11 cellular contexts compared by ENCODE assay signal in the genomic region with DNA sequence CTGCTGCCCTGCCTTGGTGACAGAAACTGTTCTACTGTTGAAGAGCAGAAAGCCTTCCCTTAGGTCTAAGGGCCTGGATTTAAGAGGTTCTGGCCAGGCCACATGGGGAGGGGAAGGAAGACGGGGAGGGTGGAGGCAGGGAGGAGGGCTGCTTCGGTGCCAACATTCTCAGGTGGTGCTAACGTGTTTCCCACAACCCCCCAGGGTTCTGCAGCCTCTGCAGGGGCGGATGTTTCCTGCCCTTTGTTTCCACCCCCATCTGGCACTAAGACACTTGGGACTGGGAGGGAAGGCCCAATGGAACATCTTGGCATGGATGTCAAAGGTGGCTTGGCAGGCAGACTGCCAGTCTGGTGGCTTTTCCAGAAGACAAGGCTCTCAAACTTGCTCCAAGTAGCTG. TPM values are rescaled to one million over a fixed set of nuclear protein-coding genes. Genes with fewer than 3 reads are reported as not detected.
DNase-seq lines count a peak whose midpoint lies in the region; ATAC-seq and TF ChIP-seq lines count a peak whose summit lies in the region.
"Had no signal": no experiment of that assay in that cellular context is flagged by ENCODE, and none has a peak within 500 bp of the region (broad histone marks: within the 10 kb centered on the region; RNA-seq: fewer than 3 reads in every experiment).

No MANE protein-coding gene starts in this region.

- H3K4me3 ChIP-seq in heart right ventricle (no peak overlapping the region), skeletal muscle satellite cell (ENCODE audit: low read length) (no peak overlapping the region), BE2C (ENCODE audit: low read depth, low read length) (no peak overlapping the region)
- H3K4me3 ChIP-seq: pancreas had no signal

- H3K36me3 Mint-ChIP-seq in activated CD8-positive, alpha-beta T cell treated with anti-CD3 and anti-CD28 coated beads for 36 hours (ENCODE audit: low read depth), result peaks cover 76% of the 10 kb centered on the region

- no peak overlapping the region for H3K4me2 ChIP-seq in skeletal muscle satellite cell (ENCODE audit: low read length)

- WGBS in heart right ventricle, 2 donors, result 36 to 61% methylated on average over 4 of the region's 4 CpGs

- H3K4me3 Mint-ChIP-seq in activated CD8-positive, alpha-beta T cell treated with anti-CD3 and anti-CD28 coated beads for 36 hours, result peak overlapping the region; percentile 66

- in situ Hi-C loops in G401 (cut with HindIII; ENCODE audit: low sequenced_read_pairs) (loop anchor here (5.0 kb wide), 1 partner anchor 100 kb away; no protein-coding TSS in a partner anchor), ACHN (cut with HindIII; ENCODE audit: low pct_ligation_motif_present, low pct_unique_long_range_greater_than_20kb, low sequenced_read_pairs) (no loop called here)

- no peaks in the 10 kb centered on the region for H3K27me3 ChIP-seq in heart right ventricle
- no peaks in the 10 kb centered on the region for H3K27me3 ChIP-seq in skeletal muscle satellite cell (ENCODE audit: control insufficient read depth, insufficient read depth, low read length)
- H3K27me3 ChIP-seq in BE2C, result no peaks in the 10 kb centered on the region
- H3K27me3 ChIP-seq: pancreas had no signal

- H3K4me1 ChIP-seq in heart right ventricle (peaks cover 42 to 98% (median 87%) of the 10 kb centered on the region in 9 donors), skeletal muscle satellite cell (ENCODE audit: control insufficient read depth, insufficient read depth, low read length) (peaks cover 72% of the 10 kb centered on the region), BE2C (peaks cover 5% of the 10 kb centered on the region)

- H3K27me3 Mint-ChIP-seq in activated CD8-positive, alpha-beta T cell treated with anti-CD3 and anti-CD28 coated beads for 36 hours, result no peaks in the 10 kb centered on the region

- peaks cover 48% of the 10 kb centered on the region for H3K4me1 Mint-ChIP-seq in activated CD8-positive, alpha-beta T cell treated with anti-CD3 and anti-CD28 coated beads for 36 hours (ENCODE audit: low read depth)

- peak; percentile 64 for DNase-seq in GM03348 (ENCODE audit: low spot score)
- no peak for DNase-seq in activated CD8-positive, alpha-beta T cell treated with anti-CD3 and anti-CD28 coated beads for 36 hours
- DNase-seq in heart right ventricle, result peak in 1 of 2 donors; percentile 55
- DNase-seq in kidney glomerular epithelial cell (lab: John Stamatoyannopoulos, UW), result no peak
- DNase-seq in G401 (ENCODE audit: low spot score), result no peak
- DNase-seq in ACHN, result no peak
- DNase-seq in BE2C, result no peak
- DNase-seq: activated naive CD4-positive, alpha-beta T cell treated with anti-CD3 and anti-CD28 coated beads, Interleukin-2, amount 50 U/mL, for 16 hours; glutamatergic neuron; pancreas had no signal

- H3K9me3 ChIP-seq in heart right ventricle (no peaks in the 10 kb centered on the region), skeletal muscle satellite cell (replicated peaks; ENCODE audit: low read length) (no peaks in the 10 kb centered on the region), BE2C (no peaks in the 10 kb centered on the region)
- H3K9me3 ChIP-seq: pancreas had no signal

- H3K9me3 Mint-ChIP-seq in activated CD8-positive, alpha-beta T cell treated with anti-CD3 and anti-CD28 coated beads for 36 hours, result no peaks in the 10 kb centered on the region

- peak overlapping the region; percentile 59 to 97 (median 89) for H3K27ac ChIP-seq in heart right ventricle

- CTCF ChIA-PET in activated CD8-positive, alpha-beta T cell treated with anti-CD3 and anti-CD28 coated beads for 36 hours (lab: Charles Lee), result interaction anchor here (0.9 to 10.3 kb wide), 4 partner anchors 11 to 202 kb away, joined by 3 to 121 read pairs (median 10); a partner anchor contains a TSS

- peak overlapping the region; percentile 43 for H3K9ac ChIP-seq in skeletal muscle satellite cell (ENCODE audit: low read depth, low read length)

- ATAC-seq in activated CD8-positive, alpha-beta T cell treated with anti-CD3 and anti-CD28 coated beads for 36 hours, result no peak
- ATAC-seq in heart right ventricle, result peak in 5 of 8 donors; percentile 8 to 49 (median 15)
- ATAC-seq: pancreas had no signal

- POLR2A ChIA-PET in activated CD8-positive, alpha-beta T cell treated with anti-CD3 and anti-CD28 coated beads for 36 hours (lab: Charles Lee), result interaction anchor here (1.4 to 5.4 kb wide), 3 partner anchors 11 to 23 kb away, joined by 5 to 46 read pairs (median 11); a partner anchor contains a TSS

- intact Hi-C loops in activated CD8-positive, alpha-beta T cell treated with anti-CD3 and anti-CD28 coated beads for 36 hours (cut with micrococcal nuclease), result no loop called here
- intact Hi-C loops in heart right ventricle (cut with DNase I), result loop anchor here in 2 of 10 donors (5.0 to 10.0 kb wide), 3 partner anchors 107 to 337 kb away; a partner anchor contains a TSS

- H3K36me3 ChIP-seq in heart right ventricle (peaks cover 0 to 79% (median 9%) of the 10 kb centered on the region in 9 donors), skeletal muscle satellite cell (ENCODE audit: insufficient read depth, low read length) (peaks cover 29% of the 10 kb centered on the region), BE2C (no peaks in the 10 kb centered on the region; the same call in 1 of the 2 replicates)

- no peak for TF ChIP-seq CTCF in activated CD8-positive, alpha-beta T cell treated with anti-CD3 and anti-CD28 coated beads for 36 hours (IDR thresholded peaks at IDR 0.05)
- TF ChIP-seq CTCF in heart right ventricle (IDR thresholded peaks at IDR 0.05), result no peak
- no peak for TF ChIP-seq CTCF in BE2C (IDR thresholded peaks at IDR 0.05; ENCODE audit: low read depth, low read length)

- H3K27ac Mint-ChIP-seq in activated CD8-positive, alpha-beta T cell treated with anti-CD3 and anti-CD28 coated beads for 36 hours, result no peak overlapping the region

RNA-seq across cellular contexts. Expression of a gene that starts 12.7 kb away (rescaled TPM):
- total RNA-seq in activated CD8-positive, alpha-beta T cell treated with anti-CD3 and anti-CD28 coated beads for 36 hours, result 10 to 100 TPM; 35.1 TPM
- 10 to 100 TPM in 7 of 10 donors, 1 to 10 TPM in 3; 3.5 to 37.5 (median 12.1) TPM for total RNA-seq in heart right ventricle
- 10 to 100 TPM in 1 of 2 donors, 1 to 10 TPM in 1; 8.3 to 14.3 TPM for polyA plus RNA-seq in heart right ventricle
- 16.2 and 29.9 TPM in 2 replicates for total RNA-seq in skeletal muscle satellite cell (2012; rRNA removed)
- 20.2 and 37.8 TPM in 2 replicates for total RNA-seq in G401 (2014; rRNA removed; shearing (Covaris generic))
- polyA plus RNA-seq in BE2C (2012; ENCODE audit: insufficient read depth, insufficient read length, low read depth), result 1.3 TPM

RNA-seq across cellular contexts. Expression of a gene that starts 25.7 kb away (rescaled TPM):
- total RNA-seq in activated CD8-positive, alpha-beta T cell treated with anti-CD3 and anti-CD28 coated beads for 36 hours, result 10 to 100 TPM; 28.0 to 28.5 TPM
- total RNA-seq in heart right ventricle, result 10 to 100 TPM; 15.3 to 25.4 (median 17.6) TPM
- 10 to 100 TPM; 43.3 to 47.5 TPM for polyA plus RNA-seq in heart right ventricle
- 57.8 and 60.9 TPM in 2 replicates for total RNA-seq in skeletal muscle satellite cell (2012; rRNA removed)
- 48.0 and 63.1 TPM in 2 replicates for total RNA-seq in G401 (2014; rRNA removed; shearing (Covaris generic))
- polyA plus RNA-seq in BE2C (2012; ENCODE audit: insufficient read depth, insufficient read length, low read depth), result 45.7 TPM

RNA-seq across cellular contexts. Expression of a gene that starts 37.6 kb away (rescaled TPM):
- total RNA-seq in activated CD8-positive, alpha-beta T cell treated with anti-CD3 and anti-CD28 coated beads for 36 hours, result 10 to 100 TPM; 27.8 to 32.5 TPM
- 10 to 100 TPM; 22.8 to 40.0 (median 25.9) TPM for total RNA-seq in heart right ventricle
- 10 to 100 TPM; 19.0 to 28.9 TPM for polyA plus RNA-seq in heart right ventricle
- 22.9 and 30.4 TPM in 2 replicates for total RNA-seq in skeletal muscle satellite cell (2012; rRNA removed)
- 48.8 and 56.7 TPM in 2 replicates for total RNA-seq in G401 (2014; rRNA removed; shearing (Covaris generic))
- polyA plus RNA-seq in BE2C (2012; ENCODE audit: insufficient read depth, insufficient read length, low read depth), result 130 TPM

RNA-seq across cellular contexts. Expression of a gene that starts 42.4 kb away (rescaled TPM):
- under 1 TPM; 0.27 to 0.49 TPM for total RNA-seq in activated CD8-positive, alpha-beta T cell treated with anti-CD3 and anti-CD28 coated beads for 36 hours
- total RNA-seq in heart right ventricle, result 1 to 10 TPM in 9 of 10 donors, under 1 TPM in 1; 0.81 to 6.3 (median 2.5) TPM
- 1 to 10 TPM; 3.0 to 3.1 TPM for polyA plus RNA-seq in heart right ventricle
- 1.3 and 1.7 TPM in 2 replicates for total RNA-seq in skeletal muscle satellite cell (2012; rRNA removed)
- total RNA-seq in G401 (2014; rRNA removed; shearing (Covaris generic)), result 65.0 and 65.6 TPM in 2 replicates
- 4.8 TPM for polyA plus RNA-seq in BE2C (2012; ENCODE audit: insufficient read depth, insufficient read length, low read depth)
